ENCODE assay signal across 18 cellular contexts in genomic region chr17:80069886-80070177, GRCh38. TPM values are rescaled to one million over a fixed set of nuclear protein-coding genes. Genes with fewer than 3 reads are reported as not detected.
DNase-seq lines count a peak whose midpoint lies in the region; ATAC-seq and TF ChIP-seq lines count a peak whose summit lies in the region.
"Had no signal": no experiment of that assay in that cellular context is flagged by ENCODE, and none has a peak within 500 bp of the region (broad histone marks: within the 10 kb centered on the region; RNA-seq: fewer than 3 reads in every experiment).

No MANE protein-coding gene starts in this region.

- DNase-seq in Right ventricle myocardium inferior (ENCODE audit: missing footprints) (peak; percentile 68), cardiac septum (ENCODE audit: low spot score) (no peak), left ventricle myocardium superior (peak; percentile 29), prostate gland (ENCODE audit: low spot score) (no peak), amygdala (lab: John Stamatoyannopoulos, UW) (no peak), NCI-H2081 treated with DMSO at 0.1 percent for 48 hours (lab: John Stamatoyannopoulos, UW) (no peak)
- no peak for DNase-seq in activated T-cell treated with anti-CD3 and anti-CD28 coated beads, Interleukin-2, amount 50 U/mL, for 1 hour
- no peak for DNase-seq in activated CD4-positive, alpha-beta T cell treated with anti-CD3 and anti-CD28 coated beads for 36 hours
- DNase-seq: activated CD4-positive, alpha-beta T cell treated with anti-CD3 and anti-CD28 coated beads for 48 hours; activated naive CD8-positive, alpha-beta T cell treated with anti-CD3 and anti-CD28 coated beads, Interleukin-2, amount 10 ng/mL, durations not matched to agents 7 days and 5 days; CD4-positive, alpha-beta memory T cell; glutamatergic neuron; NCI-H1694; NCI-H446; SJCRH30 had no signal

- TF ChIP-seq CTCF in prostate gland (IDR thresholded peaks at IDR 0.05) = no peak

- H3K27ac ChIP-seq in prostate gland = peak overlapping the region; percentile 91 to 92

- H3K4me1 ChIP-seq in prostate gland (replicated peaks) = peaks cover 41% of the 10 kb centered on the region

- intact Hi-C loops in Right ventricle myocardium inferior (cut with DNase I) (no loop called here), cardiac septum (cut with DNase I) (no loop called here), left ventricle myocardium superior (cut with micrococcal nuclease) (no loop called here), prostate gland (cut with DNase I) (loop anchor here (2.0 kb wide), 1 partner anchor 33 kb away; the partner anchor contains the start of gene CCDC40)
- intact Hi-C loops in activated CD4-positive, alpha-beta T cell treated with anti-CD3 and anti-CD28 coated beads for 36 hours (cut with DNase I, micrococcal nuclease) = no loop called here

- no peaks in the 10 kb centered on the region for H3K36me3 ChIP-seq in prostate gland
- H3K36me3 ChIP-seq: SJCRH30 had no signal

- TF ChIP-seq POLR2A in prostate gland (IDR thresholded peaks at IDR 0.05) = no peak

- H3K27ac Mint-ChIP-seq in activated CD4-positive, alpha-beta T cell treated with anti-CD3 and anti-CD28 coated beads for 36 hours = no peak overlapping the region
- H3K27ac Mint-ChIP-seq: activated naive CD8-positive, alpha-beta T cell treated with anti-CD3 and anti-CD28 coated beads, Interleukin-2, amount 10 ng/mL, durations not matched to agents 7 days and 5 days; GM23338 had no signal

- H3K9me3 Mint-ChIP-seq in activated CD4-positive, alpha-beta T cell treated with anti-CD3 and anti-CD28 coated beads for 36 hours (ENCODE audit: low read depth) = no peaks in the 10 kb centered on the region
- H3K9me3 Mint-ChIP-seq: activated naive CD8-positive, alpha-beta T cell treated with anti-CD3 and anti-CD28 coated beads, Interleukin-2, amount 10 ng/mL, durations not matched to agents 7 days and 5 days; CD4-positive, alpha-beta memory T cell; GM23338; mesothelial cell of epicardium had no signal

- 53% methylated on average over 6 of the region's 6 CpGs for WGBS in prostate gland

- CTCF ChIA-PET in activated CD4-positive, alpha-beta T cell treated with anti-CD3 and anti-CD28 coated beads for 36 hours (lab: Charles Lee) = no interaction called here

- peaks cover 3% of the 10 kb centered on the region for H3K4me1 Mint-ChIP-seq in activated CD4-positive, alpha-beta T cell treated with anti-CD3 and anti-CD28 coated beads for 36 hours

- no peaks in the 10 kb centered on the region for H3K9me3 ChIP-seq in prostate gland
- H3K9me3 ChIP-seq: SJCRH30 had no signal

- H3K4me3 ChIP-seq in prostate gland = no peak overlapping the region
- H3K4me3 ChIP-seq: GM23338 had no signal

- H3K27me3 ChIP-seq in prostate gland (replicated peaks; ENCODE audit: insufficient read depth) = no peaks in the 10 kb centered on the region
- H3K27me3 ChIP-seq: SJCRH30 had no signal

- ATAC-seq in Right ventricle myocardium inferior (peak; percentile 63), left ventricle myocardium superior (peak; percentile 33)
- no peak for ATAC-seq in activated CD4-positive, alpha-beta T cell treated with anti-CD3 and anti-CD28 coated beads for 36 hours
- ATAC-seq: GM23338 had no signal

- H3K27me3 Mint-ChIP-seq in activated CD4-positive, alpha-beta T cell treated with anti-CD3 and anti-CD28 coated beads for 36 hours = no peaks in the 10 kb centered on the region

- POLR2A ChIA-PET in activated CD4-positive, alpha-beta T cell treated with anti-CD3 and anti-CD28 coated beads for 36 hours (lab: Charles Lee) = interaction anchor here (0.7 kb wide), 1 partner anchor 117 kb away, joined by 5 read pairs; no protein-coding TSS in a partner anchor

- no peak overlapping the region for H3K4me3 Mint-ChIP-seq in activated CD4-positive, alpha-beta T cell treated with anti-CD3 and anti-CD28 coated beads for 36 hours
- H3K4me3 Mint-ChIP-seq: activated naive CD8-positive, alpha-beta T cell treated with anti-CD3 and anti-CD28 coated beads, Interleukin-2, amount 10 ng/mL, durations not matched to agents 7 days and 5 days; CD4-positive, alpha-beta memory T cell; GM23338 had no signal

- no peaks in the 10 kb centered on the region for H3K36me3 Mint-ChIP-seq in activated CD4-positive, alpha-beta T cell treated with anti-CD3 and anti-CD28 coated beads for 36 hours (ENCODE audit: low read depth)
- H3K36me3 Mint-ChIP-seq: activated naive CD8-positive, alpha-beta T cell treated with anti-CD3 and anti-CD28 coated beads, Interleukin-2, amount 10 ng/mL, durations not matched to agents 7 days and 5 days; CD4-positive, alpha-beta memory T cell had no signal

RNA-seq across cellular contexts. Expression of gene GAA, which starts 31.5 kb away (rescaled TPM):
- total RNA-seq in Right ventricle myocardium inferior (46.0 TPM), cardiac septum (47.0 TPM), left ventricle myocardium superior (45.8 TPM), prostate gland (100 to 1,000 TPM; 167 to 217 TPM)
- total RNA-seq in activated CD4-positive, alpha-beta T cell treated with anti-CD3 and anti-CD28 coated beads for 36 hours = 10 to 100 TPM; 28.4 to 32.8 TPM

RNA-seq across cellular contexts. Expression of gene CCDC40, which starts 33.4 kb away (rescaled TPM):
- total RNA-seq in Right ventricle myocardium inferior (5.4 TPM), cardiac septum (9.0 TPM), left ventricle myocardium superior (5.8 TPM), prostate gland (10 to 100 TPM; 11.8 to 19.7 TPM)
- total RNA-seq in activated CD4-positive, alpha-beta T cell treated with anti-CD3 and anti-CD28 coated beads for 36 hours = under 1 TPM; 0.56 to 0.57 TPM
- total RNA-seq: T-helper 2 cell treated with Interferon-gamma antibody and Interleukin-4, amounts not matched to agents 100 ng/mL and 5 ng/mL, for 36 hours had no signal

RNA-seq across cellular contexts. Expression of gene TBC1D16, which starts 34.2 kb away (rescaled TPM):
- total RNA-seq in Right ventricle myocardium inferior = 16.3 TPM
- 17.1 TPM for total RNA-seq in cardiac septum
- 13.1 TPM for total RNA-seq in left ventricle myocardium superior
- 10 to 100 TPM; 29.1 to 41.9 TPM for total RNA-seq in prostate gland
- total RNA-seq in activated CD4-positive, alpha-beta T cell treated with anti-CD3 and anti-CD28 coated beads for 36 hours = 10 to 100 TPM in 1 of 2 experiments, 1 to 10 TPM in 1; 8.3 to 10.4 TPM

Comparison
In these comparisons a context has a peak if more than half of its experiments do, and no peak if none do; other contexts are left out.
1. DNase-seq: peak in Right ventricle myocardium inferior (single experiment) and left ventricle myocardium superior (single experiment); none in cardiac septum (single experiment), prostate gland (single experiment), amygdala (0 of 56), NCI-H2081 treated with DMSO at 0.1 percent for 48 hours (single experiment), activated T-cell treated with anti-CD3 and anti-CD28 coated beads, Interleukin-2, amount 50 U/mL, for 1 hour (single experiment) and activated CD4-positive, alpha-beta T cell treated with anti-CD3 and anti-CD28 coated beads for 36 hours (single experiment).